26 cellular contexts compared by ENCODE assay signal in the genomic region with DNA sequence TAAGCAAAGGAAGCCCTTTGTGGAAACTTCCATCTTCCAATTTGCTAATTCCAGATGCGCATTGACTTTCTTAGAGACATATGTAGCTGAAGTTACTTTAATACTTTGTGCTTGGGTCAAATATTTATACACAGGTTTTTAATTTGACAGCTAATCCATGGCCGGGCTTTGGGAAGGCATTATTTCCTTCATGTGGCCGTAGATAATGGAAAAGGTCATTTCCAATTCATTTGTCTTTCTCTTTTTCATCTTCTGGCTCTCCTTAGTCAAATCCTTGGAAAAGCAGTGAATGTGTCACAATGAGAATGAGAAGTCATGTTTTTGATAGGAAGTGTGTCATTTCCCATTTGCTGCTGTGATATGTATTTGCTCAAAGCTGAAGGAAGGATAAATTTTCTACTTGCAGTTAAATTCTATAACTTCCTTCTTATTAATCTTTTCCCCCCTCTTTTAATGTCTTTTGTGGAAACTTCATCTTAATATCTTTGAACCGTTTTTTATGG.
"Had no signal": no experiment of that assay in that cellular context is flagged by ENCODE, and none has a peak within 500 bp of the region (broad histone marks: within the 10 kb centered on the region; RNA-seq: fewer than 3 reads in every experiment).

No MANE protein-coding gene starts in this region.

- H3K4me3 ChIP-seq: adrenal gland, breast epithelium had no signal

- H3K4me1 ChIP-seq: adrenal gland, breast epithelium had no signal

- ATAC-seq: activated T-helper 17 cell treated with anti-CD3 and anti-CD28 coated beads, Interleukin-2, amount 50 U/mL, for 72 hours; T-cell had no signal

- H3K27ac ChIP-seq: adrenal gland, breast epithelium had no signal

- H3K27me3 ChIP-seq: adrenal gland, breast epithelium had no signal

- H3K36me3 ChIP-seq: adrenal gland, breast epithelium had no signal

- DNase-seq: activated CD4-positive, alpha-beta memory T cell treated with anti-CD3 and anti-CD28 coated beads for 36 hours; activated CD4-positive, alpha-beta T cell treated with anti-CD3 and anti-CD28 coated beads, Interleukin-2, amount 10 ng/mL, durations not matched to agents 7 days and 5 days; activated CD4-positive, CD25-positive, alpha-beta regulatory T cell; activated naive CD4-positive, alpha-beta T cell treated with anti-CD3 and anti-CD28 coated beads, Interleukin-2, amount 50 U/mL, for 16 hours; activated naive CD8-positive, alpha-beta T cell treated with anti-CD3 and anti-CD28 coated beads, Interleukin-2, amount 10 ng/mL, durations not matched to agents 7 days and 5 days; activated T-cell treated with anti-CD3 and anti-CD28 coated beads for 4 hours; activated T-cell treated with anti-CD3 and anti-CD28 coated beads, Interleukin-2, amount 50 U/mL, for 48 hours; adrenal gland; anterior cingulate cortex; central memory CD4-positive, alpha-beta T cell; MM.1S; NCI-H1105 treated with DMSO at 0.1 percent for 48 hours; NCI-H1436 treated with DMSO at 0.1 percent for 48 hours; NCI-H187 treated with DMSO at 0.1 percent for 48 hours; NCI-H2081 treated with DMSO at 0.1 percent for 48 hours; NCI-H2171; NCI-H345; NCI-H510A; NCI-H526 treated with DMSO at 0.1 percent for 48 hours; NCI-H82; SIG-M5; T-cell; T-helper 2 cell; T1000 had no signal

- H3K9me3 ChIP-seq: adrenal gland, breast epithelium had no signal
